1 cellular context compared by ENCODE assay signal in the genomic region with DNA sequence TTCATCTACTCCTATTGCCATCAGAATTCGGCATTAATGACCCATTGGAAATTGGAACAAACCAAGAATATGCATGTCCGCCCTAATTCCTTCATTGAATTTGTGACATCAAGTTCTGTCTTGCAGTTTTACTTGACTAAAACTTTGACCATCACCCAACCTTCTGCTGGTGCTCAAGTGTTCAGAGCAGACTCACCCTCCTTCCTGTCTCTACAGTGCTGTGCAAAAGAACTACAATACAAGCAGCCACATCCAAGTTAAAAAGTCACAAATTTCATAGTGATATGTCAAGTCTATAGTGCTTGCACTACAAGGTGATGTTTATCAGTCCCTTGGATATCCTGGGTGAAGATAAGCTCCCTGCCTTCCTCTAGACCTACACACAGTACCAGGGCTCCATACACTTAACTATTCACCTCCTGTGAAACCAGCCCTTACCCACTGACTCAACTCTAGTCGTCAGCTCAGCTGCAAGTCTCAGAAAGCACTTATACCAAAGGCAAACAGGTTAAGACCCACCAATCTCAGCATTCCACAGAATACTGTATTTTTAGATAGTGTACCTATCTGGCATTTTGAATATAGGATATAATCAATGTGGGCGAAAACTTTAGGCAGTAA.
TF ChIP-seq lines count a peak whose summit lies in the region.

No MANE protein-coding gene starts in this region.

TF ChIP-seq in HepG2, 621 proteins besides CTCF, POLR2A, EP300 and RAD21:
- TF ChIP-seq POLR2AphosphoS2 (IDR thresholded peaks at IDR 0.05; ENCODE audit: low read depth, low read length): 0 out of 2 replicates have a peak, but pooled peaks have one; percentile 33
- TF ChIP-seq FOXJ3 (CRISPR knock-in tag; IDR thresholded peaks at IDR 0.05; ENCODE audit: borderline replicate concordance): 0 out of 2 replicates have a peak, but pooled peaks have one; percentile 18
- no peak for TF ChIP-seq KDM6A (CRISPR knock-in tag; IDR thresholded peaks at IDR 0.05; ENCODE audit: low read depth)
- 0 out of 2 replicates have a peak, but pooled peaks have one; percentile 31 for TF ChIP-seq ZNF816 (CRISPR knock-in tag; IDR thresholded peaks at IDR 0.05; ENCODE audit: borderline replicate concordance)
- TF ChIP-seq RBM22 (optimal IDR thresholded peaks at IDR 0.05; ENCODE audit: low read length): peak; percentile 99
- peak; percentile 32; the same call in 1 of the 2 replicates for TF ChIP-seq ZNF331 (CRISPR knock-in tag; IDR thresholded peaks at IDR 0.05)
- TF ChIP-seq THAP11 (CRISPR knock-in tag; IDR thresholded peaks at IDR 0.05): no peak
- 0 out of 2 replicates have a peak, but pooled peaks have one; percentile 46 for TF ChIP-seq REL (CRISPR knock-in tag; conservative IDR thresholded peaks at IDR 0.05)
- 0 out of 2 replicates have a peak, but pooled peaks have one; percentile 28 for TF ChIP-seq ZC3H4 (CRISPR knock-in tag; IDR thresholded peaks at IDR 0.05; ENCODE audit: borderline replicate concordance)
- TF ChIP-seq POLR2G (IDR thresholded peaks at IDR 0.05; ENCODE audit: low read depth, low read length): peak; percentile 68; the same call in 1 of the 2 replicates
- TF ChIP-seq MIER2 (CRISPR knock-in tag; IDR thresholded peaks at IDR 0.05): no peak
- TF ChIP-seq, protein P1, sequence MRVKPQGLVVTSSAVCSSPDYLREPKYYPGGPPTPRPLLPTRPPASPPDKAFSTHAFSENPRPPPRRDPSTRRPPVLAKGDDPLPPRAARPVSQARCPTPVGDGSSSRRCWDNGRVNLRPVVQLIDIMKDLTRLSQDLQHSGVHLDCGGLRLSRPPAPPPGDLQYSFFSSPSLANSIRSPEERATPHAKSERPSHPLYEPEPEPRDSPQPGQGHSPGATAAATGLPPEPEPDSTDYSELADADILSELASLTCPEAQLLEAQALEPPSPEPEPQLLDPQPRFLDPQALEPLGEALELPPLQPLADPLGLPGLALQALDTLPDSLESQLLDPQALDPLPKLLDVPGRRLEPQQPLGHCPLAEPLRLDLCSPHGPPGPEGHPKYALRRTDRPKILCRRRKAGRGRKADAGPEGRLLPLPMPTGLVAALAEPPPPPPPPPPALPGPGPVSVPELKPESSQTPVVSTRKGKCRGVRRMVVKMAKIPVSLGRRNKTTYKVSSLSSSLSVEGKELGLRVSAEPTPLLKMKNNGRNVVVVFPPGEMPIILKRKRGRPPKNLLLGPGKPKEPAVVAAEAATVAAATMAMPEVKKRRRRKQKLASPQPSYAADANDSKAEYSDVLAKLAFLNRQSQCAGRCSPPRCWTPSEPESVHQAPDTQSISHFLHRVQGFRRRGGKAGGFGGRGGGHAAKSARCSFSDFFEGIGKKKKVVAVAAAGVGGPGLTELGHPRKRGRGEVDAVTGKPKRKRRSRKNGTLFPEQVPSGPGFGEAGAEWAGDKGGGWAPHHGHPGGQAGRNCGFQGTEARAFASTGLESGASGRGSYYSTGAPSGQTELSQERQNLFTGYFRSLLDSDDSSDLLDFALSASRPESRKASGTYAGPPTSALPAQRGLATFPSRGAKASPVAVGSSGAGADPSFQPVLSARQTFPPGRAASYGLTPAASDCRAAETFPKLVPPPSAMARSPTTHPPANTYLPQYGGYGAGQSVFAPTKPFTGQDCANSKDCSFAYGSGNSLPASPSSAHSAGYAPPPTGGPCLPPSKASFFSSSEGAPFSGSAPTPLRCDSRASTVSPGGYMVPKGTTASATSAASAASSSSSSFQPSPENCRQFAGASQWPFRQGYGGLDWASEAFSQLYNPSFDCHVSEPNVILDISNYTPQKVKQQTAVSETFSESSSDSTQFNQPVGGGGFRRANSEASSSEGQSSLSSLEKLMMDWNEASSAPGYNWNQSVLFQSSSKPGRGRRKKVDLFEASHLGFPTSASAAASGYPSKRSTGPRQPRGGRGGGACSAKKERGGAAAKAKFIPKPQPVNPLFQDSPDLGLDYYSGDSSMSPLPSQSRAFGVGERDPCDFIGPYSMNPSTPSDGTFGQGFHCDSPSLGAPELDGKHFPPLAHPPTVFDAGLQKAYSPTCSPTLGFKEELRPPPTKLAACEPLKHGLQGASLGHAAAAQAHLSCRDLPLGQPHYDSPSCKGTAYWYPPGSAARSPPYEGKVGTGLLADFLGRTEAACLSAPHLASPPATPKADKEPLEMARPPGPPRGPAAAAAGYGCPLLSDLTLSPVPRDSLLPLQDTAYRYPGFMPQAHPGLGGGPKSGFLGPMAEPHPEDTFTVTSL (CRISPR knock-in tag; IDR thresholded peaks at IDR 0.05; ENCODE audit: borderline replicate concordance): 0 out of 2 replicates have a peak, but pooled peaks have one; percentile 34
- TF ChIP-seq ZNF772 (CRISPR knock-in tag; IDR thresholded peaks at IDR 0.05): 0 out of 2 replicates have a peak, but pooled peaks have one; percentile 48
- TF ChIP-seq ZNF460 (CRISPR knock-in tag; IDR thresholded peaks at IDR 0.05; ENCODE audit: borderline replicate concordance): 0 out of 2 replicates have a peak, but pooled peaks have one; percentile 12
- no peak for TF ChIP-seq ZNF556 (CRISPR knock-in tag; IDR thresholded peaks at IDR 0.05; ENCODE audit: borderline replicate concordance)
- TF ChIP-seq TEAD3 (CRISPR knock-in tag; optimal IDR thresholded peaks at IDR 0.05; ENCODE audit: borderline replicate concordance): no peak
- TF ChIP-seq SIN3B (IDR thresholded peaks at IDR 0.05; ENCODE audit: low read length): no peak
- no peak for TF ChIP-seq NFIB (CRISPR knock-in tag; IDR thresholded peaks at IDR 0.05; ENCODE audit: borderline replicate concordance)
